Comparison of ENCODE assay signal across 10 cellular contexts in the genomic region with DNA sequence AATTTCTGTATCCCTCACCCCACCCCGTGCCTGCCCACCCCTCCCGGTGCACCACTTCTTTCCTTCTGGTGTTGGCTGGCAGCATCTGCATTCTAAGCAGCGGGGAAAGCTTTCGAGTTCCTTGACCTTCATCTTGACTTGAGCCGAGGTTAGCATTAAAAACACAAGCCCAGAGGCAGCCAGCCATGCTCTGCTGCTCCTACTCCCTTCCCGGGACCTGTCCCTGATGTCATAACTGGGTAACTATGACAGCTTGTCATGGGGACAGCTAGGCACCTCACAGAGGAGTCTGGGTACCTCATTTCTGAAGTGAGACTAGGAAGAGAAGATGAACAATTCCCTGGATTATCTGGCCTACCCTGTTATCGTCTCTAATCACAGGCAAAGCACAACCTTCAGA. TPM values are rescaled to one million over a fixed set of nuclear protein-coding genes. Genes with fewer than 3 reads are reported as not detected.
DNase-seq lines count a peak whose midpoint lies in the region; ATAC-seq, FAIRE-seq and TF ChIP-seq lines count a peak whose summit lies in the region.
"Had no signal": no experiment of that assay in that cellular context is flagged by ENCODE, and none has a peak within 500 bp of the region (broad histone marks: within the 10 kb centered on the region; RNA-seq: fewer than 3 reads in every experiment).

A gene (plus strand): TSS at position 301 of the 400 bp plus-strand sequence. CDS start 28 bp downstream, at position 329.

- H3K27me3 Mint-ChIP-seq in activated naive CD4-positive, alpha-beta T cell treated with anti-CD3 and anti-CD28 coated beads for 36 hours (ENCODE audit: low read depth), result peaks cover 13% of the 10 kb centered on the region
- H3K27me3 Mint-ChIP-seq in MCF 10A (ENCODE audit: insufficient read depth, unreplicated experiment) (no peaks in the 10 kb centered on the region), memory B cell (peaks cover 18% of the 10 kb centered on the region)

- peak within 1 kb of the TSS; percentile 44 to 99 (median 88) for H3K4me3 ChIP-seq in transverse colon

- no peak for TF ChIP-seq EP300 in transverse colon (IDR thresholded peaks at IDR 0.05; ENCODE audit: low read depth)

- H3K4me3 Mint-ChIP-seq in activated naive CD4-positive, alpha-beta T cell treated with anti-CD3 and anti-CD28 coated beads for 36 hours, result peak within 1 kb of the TSS; percentile 70
- H3K4me3 Mint-ChIP-seq in MCF 10A (ENCODE audit: unreplicated experiment) (peak within 1 kb of the TSS; percentile 77), memory B cell (peak within 1 kb of the TSS; percentile 65)

- POLR2A ChIA-PET in MCF 10A (lab: Yijun Ruan, JAX), result interaction anchor here (0.6 to 3.0 kb wide), 2 partner anchors 10 to 204 kb away, joined by 3 to 8 read pairs; no protein-coding TSS in a partner anchor

- no TSS peak for BruUV-seq in MCF 10A (replicated peaks; lab: Mats Ljungman, UMichigan)

- FAIRE-seq in urothelium cell line (lab: Jason Lieb, UNC), result no peak

- peaks cover 19% of the 10 kb centered on the region for H3K27me3 ChIP-seq in transverse colon

- H3K27ac ChIP-seq in transverse colon, result peak within 1 kb of the TSS; percentile 96 to 100 (median 100)

- CTCF ChIA-PET in activated naive CD4-positive, alpha-beta T cell treated with anti-CD3 and anti-CD28 coated beads for 36 hours (lab: Charles Lee), result interaction anchor here (0.7 to 0.8 kb wide), 2 partner anchors 13 to 14 kb away, joined by 3 to 4 read pairs; no protein-coding TSS in a partner anchor
- CTCF ChIA-PET in MCF 10A (lab: Yijun Ruan, JAX), result interaction anchor here (0.6 to 1.3 kb wide), 3 partner anchors 13 to 86 kb away, joined by 3 read pairs; no protein-coding TSS in a partner anchor

- WGBS in transverse colon (ENCODE audit: low coverage in 1 of 2), 2 donors, result 59% methylated on average over 7 of the region's 7 CpGs; no CpG with 5 or more reads in 1 of the 2 donors

- no peaks in the 10 kb centered on the region for H3K36me3 Mint-ChIP-seq in activated naive CD4-positive, alpha-beta T cell treated with anti-CD3 and anti-CD28 coated beads for 36 hours (ENCODE audit: low read depth)
- H3K36me3 Mint-ChIP-seq in MCF 10A (ENCODE audit: insufficient read depth, unreplicated experiment) (peaks cover 11% of the 10 kb centered on the region), memory B cell (no peaks in the 10 kb centered on the region)

- H3K27ac Mint-ChIP-seq in activated naive CD4-positive, alpha-beta T cell treated with anti-CD3 and anti-CD28 coated beads for 36 hours, result no peak within 1 kb of the TSS
- H3K27ac Mint-ChIP-seq in MCF 10A (ENCODE audit: low read depth, unreplicated experiment) (no peak within 1 kb of the TSS), memory B cell (no peak within 1 kb of the TSS)

- no peak for TF ChIP-seq CTCF in MCF 10A (IDR thresholded peaks at IDR 0.05; ENCODE audit: unreplicated experiment)
- TF ChIP-seq CTCF in transverse colon (IDR thresholded peaks at IDR 0.05), result no peak

- in situ Hi-C loops in transverse colon (cut with MboI; ENCODE audit: low pct_ligation_motif_present in 1 of 4, low pct_unique_long_range_greater_than_20kb in 1 of 4, low sequenced_read_pairs in 3 of 4), result no loop called here

- no peak for TF ChIP-seq POLR2A in transverse colon (IDR thresholded peaks at IDR 0.05)

- peaks cover 9% of the 10 kb centered on the region for H3K4me1 Mint-ChIP-seq in activated naive CD4-positive, alpha-beta T cell treated with anti-CD3 and anti-CD28 coated beads for 36 hours (ENCODE audit: low read depth)
- peaks cover 4% of the 10 kb centered on the region for H3K4me1 Mint-ChIP-seq in MCF 10A (ENCODE audit: insufficient read depth, unreplicated experiment)
- peaks cover 4% of the 10 kb centered on the region for H3K4me1 Mint-ChIP-seq in memory B cell

- intact Hi-C loops in activated naive CD4-positive, alpha-beta T cell treated with anti-CD3 and anti-CD28 coated beads for 36 hours (cut with micrococcal nuclease), result no loop called here
- intact Hi-C loops in MCF 10A (cut with micrococcal nuclease) (loop anchor here (5.0 kb wide), 1 partner anchor 52 kb away; a partner anchor contains a TSS), transverse colon (cut with DNase I; ENCODE audit: low total_unique reads) (loop anchor here (10.0 kb wide), 1 partner anchor 55 kb away; a partner anchor contains a TSS)

- H3K4me1 ChIP-seq in transverse colon, result peaks cover 11 to 23% (median 19%) of the 10 kb centered on the region in 4 donors

- no peaks in the 10 kb centered on the region for H3K9me3 ChIP-seq in transverse colon

- no peak for ATAC-seq in memory B cell (ENCODE audit: low read depth)
- no peak for ATAC-seq in activated CD4-positive, CD25-positive, alpha-beta regulatory T cell treated with anti-CD3 and anti-CD28 coated beads, Interleukin-2, amount 50 U/mL, for 24 hours

- no peaks in the 10 kb centered on the region for H3K36me3 ChIP-seq in transverse colon

- DNase-seq in activated naive CD4-positive, alpha-beta T cell treated with anti-CD3 and anti-CD28 coated beads for 36 hours, result no peak
- DNase-seq in activated naive CD4-positive, alpha-beta T cell (lab: John Stamatoyannopoulos, UW), result no peak
- no peak for DNase-seq in MCF 10A (ENCODE audit: unreplicated experiment)
- DNase-seq in memory B cell (ENCODE audit: low spot score in 2 of 2), result no peak
- DNase-seq in transverse colon, result no peak
- DNase-seq in islet precursor cell, result no peak
- DNase-seq in urothelium cell line (ENCODE audit: low spot score), result no peak
- DNase-seq: activated CD4-positive, alpha-beta T cell treated with anti-CD3 and anti-CD28 coated beads for 4 hours had no signal

- H3K9me3 Mint-ChIP-seq in activated naive CD4-positive, alpha-beta T cell treated with anti-CD3 and anti-CD28 coated beads for 36 hours, result no peaks in the 10 kb centered on the region
- H3K9me3 Mint-ChIP-seq in MCF 10A (ENCODE audit: unreplicated experiment) (peaks cover 7% of the 10 kb centered on the region), memory B cell (no peaks in the 10 kb centered on the region)

RNA-seq across cellular contexts. Expression of the gene that starts here (rescaled TPM):
- not detected for total RNA-seq in activated naive CD4-positive, alpha-beta T cell treated with anti-CD3 and anti-CD28 coated beads for 36 hours
- total RNA-seq in MCF 10A (2022) (not detected in 2 replicates), transverse colon (not detected)
- total RNA-seq: Daoy had no signal
